In the genomic region with DNA sequence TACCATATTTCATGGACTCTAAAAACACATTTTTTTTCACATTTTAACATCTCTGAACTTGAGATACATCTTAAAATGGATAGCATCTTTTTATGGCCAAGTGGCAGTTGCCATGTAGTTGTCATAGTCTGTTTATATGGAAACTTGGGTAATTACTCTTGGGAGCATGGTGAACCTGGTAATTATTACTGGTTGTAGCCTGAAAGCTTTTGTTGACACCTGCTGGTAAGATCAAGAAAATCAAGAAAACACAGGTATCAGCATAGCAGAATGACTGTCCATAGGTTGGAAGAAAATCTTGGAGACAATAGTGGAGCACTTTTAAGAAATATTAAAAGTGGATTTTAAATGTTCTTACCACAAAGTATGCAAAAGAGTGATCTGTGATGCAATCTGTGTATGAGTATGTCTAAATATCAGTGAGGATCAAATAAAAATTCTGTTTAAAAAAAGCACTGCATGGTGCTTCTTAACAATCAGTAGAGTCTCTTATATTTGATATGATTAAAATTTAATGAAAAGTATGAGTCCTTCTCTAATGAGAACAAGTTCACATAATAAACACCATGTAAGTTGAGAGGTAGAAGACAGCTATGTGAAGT, we compare ENCODE assay signal across 9 cellular contexts.
DNase-seq lines count a peak whose midpoint lies in the region; ATAC-seq, FAIRE-seq and TF ChIP-seq lines count a peak whose summit lies in the region.
"Had no signal": no experiment of that assay in that cellular context is flagged by ENCODE, and none has a peak within 500 bp of the region (broad histone marks: within the 10 kb centered on the region; RNA-seq: fewer than 3 reads in every experiment).

No MANE protein-coding gene starts in this region.

- ATAC-seq in GM21360 (IDR thresholded peaks at IDR 0.05; ENCODE audit: unreplicated experiment) (no peak), HG03354 (IDR thresholded peaks at IDR 0.05; ENCODE audit: poor library complexity, severe bottlenecking, unreplicated experiment) (no peak)

- no peak overlapping the region for H3K27ac Mint-ChIP-seq in nephron progenitor cell

- TF ChIP-seq CTCF in astrocyte of the spinal cord (IDR thresholded peaks at IDR 0.05; ENCODE audit: low read depth, low read length), result peak; percentile 44
- TF ChIP-seq CTCF in nephron progenitor cell (IDR thresholded peaks at IDR 0.05), result peak; percentile 24

- no peak for FAIRE-seq in GM19239 (lab: Jason Lieb, UNC)

- in situ Hi-C loops in astrocyte of the spinal cord (cut with HindIII; ENCODE audit: low sequenced_read_pairs), result no loop called here

- no peak overlapping the region for H3K4me3 Mint-ChIP-seq in nephron progenitor cell
- H3K4me3 Mint-ChIP-seq: CD8-positive, alpha-beta memory T cell had no signal

- peaks cover 35% of the 10 kb centered on the region for H3K36me3 Mint-ChIP-seq in nephron progenitor cell (ENCODE audit: low read depth)

- peaks cover 15% of the 10 kb centered on the region for H3K4me1 Mint-ChIP-seq in nephron progenitor cell
- H3K4me1 Mint-ChIP-seq: CD8-positive, alpha-beta memory T cell had no signal

- no peak overlapping the region for H3K4me3 ChIP-seq in astrocyte of the spinal cord (ENCODE audit: low read depth, low read length)

- no peaks in the 10 kb centered on the region for H3K9me3 Mint-ChIP-seq in nephron progenitor cell
- H3K9me3 Mint-ChIP-seq: CD8-positive, alpha-beta memory T cell had no signal

- DNase-seq in NCI-H187 treated with DMSO at 0.1 percent for 48 hours (lab: John Stamatoyannopoulos, UW), result peak; percentile 17
- no peak for DNase-seq in NCI-H187 (lab: John Stamatoyannopoulos, UW)
- DNase-seq in NCI-H1105 (lab: John Stamatoyannopoulos, UW), result peak; percentile 49
- peak; percentile 21 for DNase-seq in astrocyte of the spinal cord (ENCODE audit: low read depth, low spot score)
- DNase-seq in nephron progenitor cell, result no peak
- DNase-seq in GM19239 (ENCODE audit: insufficient read length, low spot score), result no peak

- no peaks in the 10 kb centered on the region for H3K27me3 Mint-ChIP-seq in nephron progenitor cell (ENCODE audit: low read depth, poor library complexity)
- H3K27me3 Mint-ChIP-seq: CD8-positive, alpha-beta memory T cell had no signal

Comparison
In these comparisons a context has a peak if more than half of its experiments do, and no peak if none do; other contexts are left out.
1. DNase-seq: peak in NCI-H187 treated with DMSO at 0.1 percent for 48 hours (single experiment), NCI-H1105 (single experiment) and astrocyte of the spinal cord (single experiment); none in NCI-H187 (0 of 2), nephron progenitor cell (single experiment) and GM19239 (single experiment).